8 cellular contexts compared by ENCODE assay signal in genomic region chr4:6732441-6733357, GRCh38. TPM values are rescaled to one million over a fixed set of nuclear protein-coding genes. Genes with fewer than 3 reads are reported as not detected.
DNase-seq lines count a peak whose midpoint lies in the region; ATAC-seq and TF ChIP-seq lines count a peak whose summit lies in the region.

No MANE protein-coding gene starts in this region.

- H3K27ac Mint-ChIP-seq in type B pancreatic cell (peak overlapping the region; percentile 90), nephron progenitor cell (no peak overlapping the region)

- H3K4me2 ChIP-seq in mammary epithelial cell (ENCODE audit: insufficient read depth, low read depth, low read length) = peak overlapping the region; percentile 47

- H3K4me1 Mint-ChIP-seq in type B pancreatic cell (ENCODE audit: unreplicated experiment) = peaks cover 9% of the 10 kb centered on the region
- peaks cover 30% of the 10 kb centered on the region for H3K4me1 Mint-ChIP-seq in nephron progenitor cell

- H3K27me3 Mint-ChIP-seq in type B pancreatic cell = peaks cover 11% of the 10 kb centered on the region
- peaks cover 6% of the 10 kb centered on the region for H3K27me3 Mint-ChIP-seq in nephron progenitor cell (ENCODE audit: low read depth, poor library complexity)

- H3K27me3 ChIP-seq in HUES6 (ENCODE audit: control insufficient read depth, insufficient read depth, low read length) (no peaks in the 10 kb centered on the region), mammary epithelial cell (ENCODE audit: insufficient read depth, low read length) (no peaks in the 10 kb centered on the region)

- H3K9me3 Mint-ChIP-seq in type B pancreatic cell = no peaks in the 10 kb centered on the region
- H3K9me3 Mint-ChIP-seq in nephron progenitor cell = no peaks in the 10 kb centered on the region

- H3K9me3 ChIP-seq in HUES6 (ENCODE audit: control insufficient read depth, insufficient read depth, low read depth, low read length) = no peaks in the 10 kb centered on the region
- no peaks in the 10 kb centered on the region for H3K9me3 ChIP-seq in mammary epithelial cell (replicated peaks; ENCODE audit: insufficient read depth, low read length)

- CTCF ChIA-PET in mammary epithelial cell (lab: Charles Lee; ENCODE audit: low non-redundant PET) = no interaction called here

- H3K79me2 ChIP-seq in mammary epithelial cell (ENCODE audit: insufficient read depth, low read length) = no peaks in the 10 kb centered on the region

- H3K27ac ChIP-seq in HUES6 (ENCODE audit: low read depth, low read length) (no peak overlapping the region), mammary epithelial cell (ENCODE audit: insufficient read depth, low read depth, low read length) (peak overlapping the region; percentile 70)

- TSS peak; percentile 56 for BruUV-seq in mammary epithelial cell (replicated peaks; lab: Mats Ljungman, UMichigan)

- H3K4me3 Mint-ChIP-seq in type B pancreatic cell (no peak overlapping the region), nephron progenitor cell (no peak overlapping the region)

- H2AFZ ChIP-seq in mammary epithelial cell (ENCODE audit: low read depth, low read length) = peak overlapping the region; percentile 53

- H3K4me1 ChIP-seq in HUES6 (ENCODE audit: control insufficient read depth, insufficient read depth, low read length) = peaks cover 20% of the 10 kb centered on the region; the same call in 1 of the 2 replicates
- peaks cover 13% of the 10 kb centered on the region for H3K4me1 ChIP-seq in mammary epithelial cell (ENCODE audit: insufficient read depth, low read length)

- H3K4me3 ChIP-seq in HUES6 (ENCODE audit: low read depth, low read length) (no peak overlapping the region), mammary epithelial cell (replicated peaks in 1 of 3; ENCODE audit: insufficient read depth in 1 of 3, low read depth in 2 of 3, low read length in 3 of 3) (no peak overlapping the region)

- intact Hi-C loops in mammary epithelial cell (cut with micrococcal nuclease) = loop anchor here (1.0 kb wide), 1 partner anchor 31 kb away; no protein-coding TSS in a partner anchor

- peak overlapping the region; percentile 50 for H3K9ac ChIP-seq in HUES6 (ENCODE audit: low read length)
- peak overlapping the region; percentile 11 for H3K9ac ChIP-seq in mammary epithelial cell (ENCODE audit: insufficient read depth, low read length)

- DNase-seq in mammary epithelial cell = peak; percentile 86
- peak; percentile 89 for DNase-seq in left lobe of liver (ENCODE audit: low spot score)
- no peak for DNase-seq in type B pancreatic cell (ENCODE audit: extremely low spot score, unreplicated experiment)
- no peak for DNase-seq in nephron progenitor cell
- no peak for DNase-seq in NCI-H2196 (lab: John Stamatoyannopoulos, UW; ENCODE audit: unreplicated experiment)
- no peak for DNase-seq in NCI-H1092 treated with DMSO at 0.1 percent for 48 hours (lab: John Stamatoyannopoulos, UW)
- no peak for DNase-seq in NCI-H2227 treated with DMSO at 0.1 percent for 48 hours (lab: John Stamatoyannopoulos, UW)

- H3K36me3 Mint-ChIP-seq in type B pancreatic cell (no peaks in the 10 kb centered on the region), nephron progenitor cell (ENCODE audit: low read depth) (no peaks in the 10 kb centered on the region)

- peak in 1 of 2 donors; percentile 22 for TF ChIP-seq CTCF in mammary epithelial cell (conservative IDR thresholded peaks at IDR 0.05 in 1 of 2, IDR thresholded peaks at IDR 0.05 in 1 of 2; ENCODE audit: extremely low read depth in 1 of 2, insufficient read depth in 1 of 2, low read depth in 1 of 2, low read length in 2 of 2)
- no peak for TF ChIP-seq CTCF in type B pancreatic cell (conservative IDR thresholded peaks at IDR 0.05)
- TF ChIP-seq CTCF in nephron progenitor cell (IDR thresholded peaks at IDR 0.05) = no peak

- H3K36me3 ChIP-seq in HUES6 (ENCODE audit: control insufficient read depth, insufficient read depth, low read length) (no peaks in the 10 kb centered on the region), mammary epithelial cell (ENCODE audit: insufficient read depth, low read length) (no peaks in the 10 kb centered on the region)

- dilution Hi-C loops in mammary epithelial cell (cut with HindIII; ENCODE audit: low sequenced_read_pairs) = no loop called here

- no peaks in the 10 kb centered on the region for H4K20me1 ChIP-seq in mammary epithelial cell (ENCODE audit: insufficient read depth, low read length)

- ATAC-seq in left lobe of liver = peak; percentile 74

- WGBS in mammary epithelial cell (ENCODE audit: low coverage, missing lambda C conversion rate) = 46% methylated on average over 18 of the region's 21 CpGs

- in situ Hi-C loops in mammary epithelial cell (cut with MboI; ENCODE audit: low sequenced_read_pairs in 2 of 2) = no loop called here

RNA-seq across cellular contexts. Expression of gene BLOC1S4, which starts 16.7 kb away (rescaled TPM):
- 10 to 100 TPM; 14.1 to 15.3 TPM for total RNA-seq in mammary epithelial cell
- 14.7 TPM for polyA plus RNA-seq in mammary epithelial cell
- 0.26 TPM for polyA minus RNA-seq in mammary epithelial cell
- 6.5 TPM for total RNA-seq in left lobe of liver
- 19.1 and 21.4 TPM in 2 replicates for total RNA-seq in type B pancreatic cell (ENCODE audit: low replicate concordance)

RNA-seq across cellular contexts. Expression of gene MRFAP1L1, which starts 23.0 kb away (rescaled TPM):
- 10 to 100 TPM; 34.0 to 35.9 TPM for total RNA-seq in mammary epithelial cell
- 38.6 TPM for polyA plus RNA-seq in mammary epithelial cell
- 12.8 TPM for polyA minus RNA-seq in mammary epithelial cell
- 26.7 TPM for total RNA-seq in left lobe of liver
- total RNA-seq in type B pancreatic cell (ENCODE audit: low replicate concordance) = 61.3 and 73.0 TPM in 2 replicates

RNA-seq across cellular contexts. Expression of gene S100P, which starts 39.0 kb away (rescaled TPM):
- total RNA-seq in mammary epithelial cell = under 1 TPM in 1 of 2 donors, not detected in 1; 0.17 TPM
- 0.77 TPM for polyA plus RNA-seq in mammary epithelial cell
- not detected for polyA minus RNA-seq in mammary epithelial cell
- total RNA-seq in left lobe of liver = 2.3 TPM
- total RNA-seq in type B pancreatic cell (ENCODE audit: low replicate concordance) = 58.9 and 80.8 TPM in 2 replicates

RNA-seq across cellular contexts. Expression of gene KIAA0232, which starts 49.8 kb away (rescaled TPM):
- total RNA-seq in mammary epithelial cell (10 to 100 TPM; 20.0 to 37.5 TPM), left lobe of liver (16.6 TPM), type B pancreatic cell (ENCODE audit: low replicate concordance) (33.9 and 35.9 TPM in 2 replicates)
- 6.7 TPM for polyA plus RNA-seq in mammary epithelial cell
- polyA minus RNA-seq in mammary epithelial cell = 11.6 TPM

Comparison
In these comparisons a context has a peak if more than half of its experiments do, and no peak if none do; other contexts are left out.
1. DNase-seq: peak in mammary epithelial cell (single experiment) and left lobe of liver (single experiment); none in type B pancreatic cell (single experiment), nephron progenitor cell (single experiment), NCI-H2196 (single experiment), NCI-H1092 treated with DMSO at 0.1 percent for 48 hours (single experiment) and NCI-H2227 treated with DMSO at 0.1 percent for 48 hours (single experiment).
2. RNA of gene S100P, which starts 39.0 kb away (total RNA-seq): 58.9 to 80.8 TPM in type B pancreatic cell; 2.3 TPM in left lobe of liver (single experiment) and 0.17 TPM in mammary epithelial cell; every median in the first group is over 10 times any median in the second.